In the genomic region with DNA sequence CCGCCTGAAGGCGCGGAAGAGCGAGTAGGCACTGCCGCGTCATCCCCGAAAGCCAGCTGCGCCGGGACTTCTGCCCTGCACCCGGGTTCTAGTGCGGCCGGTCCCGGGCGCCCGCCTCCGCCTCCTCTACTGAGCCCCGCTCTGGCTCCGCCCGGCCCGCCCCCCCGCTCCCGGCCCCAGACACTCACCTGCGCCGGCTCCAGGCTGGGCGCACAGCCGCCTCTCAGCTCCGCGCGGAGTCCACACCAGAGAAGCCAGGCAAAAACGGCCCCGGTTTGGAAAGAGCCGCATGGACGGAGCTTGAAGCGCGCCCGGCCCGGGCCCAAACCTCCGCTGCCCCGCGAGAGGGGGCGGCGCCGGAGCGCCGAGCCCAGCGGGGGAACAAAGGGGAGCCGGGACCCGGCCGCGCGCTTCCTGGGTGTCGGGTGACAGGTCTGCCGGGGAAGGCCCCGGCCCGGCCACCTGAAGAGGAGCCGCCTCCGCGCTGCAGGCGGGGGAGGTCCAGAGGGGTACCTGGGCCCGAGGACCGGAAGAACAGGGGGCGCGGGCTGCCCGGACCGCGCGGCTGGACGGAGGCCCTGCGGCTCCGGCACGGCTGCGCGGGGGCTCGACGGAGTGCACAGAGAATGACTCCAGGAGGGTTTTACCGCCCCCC, we compare ENCODE assay signal across 8 cellular contexts.
A peak's percentile ranks its signal among the peaks of the same experiment; 100 is the strongest.
DNase-seq lines count a peak whose midpoint lies in the region; ATAC-seq, FAIRE-seq and TF ChIP-seq lines count a peak whose summit lies in the region.

No MANE protein-coding gene starts in this region.

- peak overlapping the region; percentile 10 for H3K4me3 Mint-ChIP-seq in activated naive CD8-positive, alpha-beta T cell treated with anti-CD3 and anti-CD28 coated beads, Interleukin-2, amount 10 ng/mL, durations not matched to agents 7 days and 5 days

- WGBS in HepG2 (ENCODE audit: low lambda C conversion rate) = 1% methylated on average over 15 of the region's 76 CpGs
- WGBS in thyroid gland, 2 donors = 0 to 1% methylated on average over 15 to 28 of the region's 76 CpGs

- peaks cover 26% of the 10 kb centered on the region for H3K4me1 Mint-ChIP-seq in activated naive CD8-positive, alpha-beta T cell treated with anti-CD3 and anti-CD28 coated beads, Interleukin-2, amount 10 ng/mL, durations not matched to agents 7 days and 5 days

- peaks cover 8% of the 10 kb centered on the region; the same call in 1 of the 2 replicates for H4K20me1 ChIP-seq in HepG2 (ENCODE audit: insufficient read depth, low read length)

- peaks cover 65% of the 10 kb centered on the region for H3K27me3 Mint-ChIP-seq in activated naive CD8-positive, alpha-beta T cell treated with anti-CD3 and anti-CD28 coated beads, Interleukin-2, amount 10 ng/mL, durations not matched to agents 7 days and 5 days

- TF ChIP-seq CTCF in HepG2 (CRISPR knock-in tag; IDR thresholded peaks at IDR 0.05) (no peak), thyroid gland (IDR thresholded peaks at IDR 0.05) (no peak), D721Med (IDR thresholded peaks at IDR 0.05; ENCODE audit: insufficient read depth, missing control alignments) (no peak)

- peak overlapping the region; percentile 91 for H3K4me2 ChIP-seq in HepG2 (ENCODE audit: low read depth, low read length)

- H3K4me3 ChIP-seq in HepG2 (replicated peaks in 1 of 3; ENCODE audit: insufficient read depth in 1 of 3, low read depth in 2 of 3, low read length in 3 of 3) (peak overlapping the region; percentile 75 to 83 (median 82)), thyroid gland (replicated peaks in 1 of 3) (peak overlapping the region; percentile 39 to 62 (median 49))

- no peaks in the 10 kb centered on the region for H3K36me3 Mint-ChIP-seq in activated naive CD8-positive, alpha-beta T cell treated with anti-CD3 and anti-CD28 coated beads, Interleukin-2, amount 10 ng/mL, durations not matched to agents 7 days and 5 days

- peak overlapping the region; percentile 46 for H3K9ac ChIP-seq in HepG2 (ENCODE audit: insufficient read depth, low read depth, low read length)

- H2AFZ ChIP-seq in HepG2 (ENCODE audit: low read length) = no peak overlapping the region

- H3K9me3 ChIP-seq in HepG2 (ENCODE audit: low read length) (no peaks in the 10 kb centered on the region), thyroid gland (no peaks in the 10 kb centered on the region)

- H3K4me1 ChIP-seq in HepG2 (ENCODE audit: insufficient read depth, low read length) = peaks cover 10% of the 10 kb centered on the region
- peaks cover 20 to 35% of the 10 kb centered on the region in 2 donors for H3K4me1 ChIP-seq in thyroid gland

- no peak overlapping the region for H3K27ac ChIP-seq in HepG2 (ENCODE audit: extremely low read length, insufficient read depth, low read length)
- H3K27ac ChIP-seq in thyroid gland = peak overlapping the region in 1 of 3 donors; percentile 48

- BruUV-seq in HepG2 (replicated peaks; lab: Mats Ljungman, UMichigan) = no TSS peak

- H3K9me3 Mint-ChIP-seq in activated naive CD8-positive, alpha-beta T cell treated with anti-CD3 and anti-CD28 coated beads, Interleukin-2, amount 10 ng/mL, durations not matched to agents 7 days and 5 days = no peaks in the 10 kb centered on the region

- DNase-seq in DMS 273 treated with DMSO at 0.1 percent for 48 hours (lab: John Stamatoyannopoulos, UW) (peak; percentile 43), NCI-H2171 (lab: John Stamatoyannopoulos, UW) (peak; percentile 76), HepG2 (ENCODE audit: low spot score) (peak; percentile 61), thyroid gland (peak in 1 of 2 donors; percentile 80), sciatic nerve (ENCODE audit: low spot score) (no peak), D721Med (ENCODE audit: insufficient read length, low spot score) (no peak)
- DNase-seq in activated naive CD8-positive, alpha-beta T cell treated with anti-CD3 and anti-CD28 coated beads, Interleukin-2, amount 10 ng/mL, durations not matched to agents 7 days and 5 days = peak; percentile 60

- no peaks in the 10 kb centered on the region for H3K79me2 ChIP-seq in HepG2 (ENCODE audit: insufficient read depth, low read length)

- peak; percentile 38 for ATAC-seq in GM21529 (IDR thresholded peaks at IDR 0.05; ENCODE audit: unreplicated experiment)
- ATAC-seq in activated naive CD8-positive, alpha-beta T cell treated with anti-CD3 and anti-CD28 coated beads, Interleukin-2, amount 10 ng/mL, durations not matched to agents 7 days and 5 days (ENCODE audit: low read depth) = peak; percentile 52
- ATAC-seq in HepG2 = peak; percentile 70
- no peak for ATAC-seq in sciatic nerve

- in situ Hi-C loops in HepG2 (cut with HindIII; ENCODE audit: extremely low pct_ligation_motif_present, low pct_unique_long_range_greater_than_20kb) = no loop called here

- no peak for TF ChIP-seq EP300 in HepG2 (IDR thresholded peaks at IDR 0.05; ENCODE audit: low read depth in 2 of 2, low read length in 2 of 2)
- no peak for TF ChIP-seq EP300 in HepG2 (CRISPR knock-in tag; IDR thresholded peaks at IDR 0.05; ENCODE audit: borderline replicate concordance)

- TF ChIP-seq POLR2A in HepG2 (IDR thresholded peaks at IDR 0.05; ENCODE audit: insufficient read depth in 1 of 2, low read depth in 2 of 2, low read length in 2 of 2) = peak in 1 of 2 experiments; percentile 59; a peak in 2 of 4 replicates
- peak in 1 of 2 donors; percentile 72 for TF ChIP-seq POLR2A in thyroid gland (IDR thresholded peaks at IDR 0.05)

- CTCF ChIA-PET in HepG2 (lab: Yijun Ruan, JAX; ENCODE audit: low intra/inter-chr PET ratio, low total read pairs) = no interaction called here

- H3K27me3 ChIP-seq in HepG2 (ENCODE audit: control insufficient read depth in 1 of 2, insufficient read depth in 2 of 2, low read length in 2 of 2) = peaks cover 10 to 34% of the 10 kb centered on the region in 2 experiments
- H3K27me3 ChIP-seq in thyroid gland = peaks cover 29% of the 10 kb centered on the region

- POLR2A ChIA-PET in activated naive CD8-positive, alpha-beta T cell treated with anti-CD3 and anti-CD28 coated beads, Interleukin-2, amount 10 ng/mL, durations not matched to agents 7 days and 5 days (lab: Charles Lee) = no interaction called here
- POLR2A ChIA-PET in HepG2 (lab: Yijun Ruan, JAX) = interaction anchor here (0.7 kb wide), 1 partner anchor 169 kb away, joined by 3 read pairs; no protein-coding TSS in a partner anchor

- FAIRE-seq in HepG2 (lab: Jason Lieb, UNC) (no peak), D721Med (lab: Jason Lieb, UNC) (no peak)

- intact Hi-C loops in HepG2 (cut with micrococcal nuclease; ENCODE audit: unreplicated experiment) (loop anchor here (2.0 kb wide), 1 partner anchor 45 kb away; no protein-coding TSS in a partner anchor), thyroid gland (cut with DNase I) (no loop called here), sciatic nerve (cut with DNase I) (no loop called here)

- H3K27ac Mint-ChIP-seq in activated naive CD8-positive, alpha-beta T cell treated with anti-CD3 and anti-CD28 coated beads, Interleukin-2, amount 10 ng/mL, durations not matched to agents 7 days and 5 days = no peak overlapping the region

- H3K36me3 ChIP-seq in HepG2 (replicated peaks in 1 of 2; ENCODE audit: control insufficient read depth in 1 of 2, insufficient read depth in 2 of 2, low read length in 2 of 2) (no peaks in the 10 kb centered on the region), thyroid gland (no peaks in the 10 kb centered on the region)

- no peak for TF ChIP-seq RAD21 in HepG2 (CRISPR knock-in tag; IDR thresholded peaks at IDR 0.05)

TF ChIP-seq in HepG2, 621 proteins besides CTCF, POLR2A, EP300 and RAD21 (continues in another document):
- TF ChIP-seq ZNF780A (CRISPR knock-in tag; IDR thresholded peaks at IDR 0.05) = no peak
- TF ChIP-seq KLF13 (CRISPR knock-in tag; IDR thresholded peaks at IDR 0.05) = no peak
- TF ChIP-seq HDAC1 (CRISPR knock-in tag; IDR thresholded peaks at IDR 0.05) = peak; percentile 10; the same call in 1 of the 2 replicates
- peak; percentile 72 for TF ChIP-seq ZFX (CRISPR knock-in tag; IDR thresholded peaks at IDR 0.05; ENCODE audit: low read depth)
- TF ChIP-seq, protein P1, sequence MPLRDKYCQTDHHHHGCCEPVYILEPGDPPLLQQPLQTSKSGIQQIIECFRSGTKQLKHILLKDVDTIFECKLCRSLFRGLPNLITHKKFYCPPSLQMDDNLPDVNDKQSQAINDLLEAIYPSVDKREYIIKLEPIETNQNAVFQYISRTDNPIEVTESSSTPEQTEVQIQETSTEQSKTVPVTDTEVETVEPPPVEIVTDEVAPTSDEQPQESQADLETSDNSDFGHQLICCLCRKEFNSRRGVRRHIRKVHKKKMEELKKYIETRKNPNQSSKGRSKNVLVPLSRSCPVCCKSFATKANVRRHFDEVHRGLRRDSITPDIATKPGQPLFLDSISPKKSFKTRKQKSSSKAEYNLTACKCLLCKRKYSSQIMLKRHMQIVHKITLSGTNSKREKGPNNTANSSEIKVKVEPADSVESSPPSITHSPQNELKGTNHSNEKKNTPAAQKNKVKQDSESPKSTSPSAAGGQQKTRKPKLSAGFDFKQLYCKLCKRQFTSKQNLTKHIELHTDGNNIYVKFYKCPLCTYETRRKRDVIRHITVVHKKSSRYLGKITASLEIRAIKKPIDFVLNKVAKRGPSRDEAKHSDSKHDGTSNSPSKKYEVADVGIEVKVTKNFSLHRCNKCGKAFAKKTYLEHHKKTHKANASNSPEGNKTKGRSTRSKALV (CRISPR knock-in tag; IDR thresholded peaks at IDR 0.05) = peak; percentile 73
- TF ChIP-seq, protein P2, sequence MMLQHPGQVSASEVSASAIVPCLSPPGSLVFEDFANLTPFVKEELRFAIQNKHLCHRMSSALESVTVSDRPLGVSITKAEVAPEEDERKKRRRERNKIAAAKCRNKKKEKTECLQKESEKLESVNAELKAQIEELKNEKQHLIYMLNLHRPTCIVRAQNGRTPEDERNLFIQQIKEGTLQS (CRISPR knock-in tag; IDR thresholded peaks at IDR 0.05) = no peak
- TF ChIP-seq KLF9 (CRISPR knock-in tag; IDR thresholded peaks at IDR 0.05; ENCODE audit: low read depth) = no peak
- TF ChIP-seq GATAD1 (CRISPR knock-in tag; IDR thresholded peaks at IDR 0.05) = no peak
- TF ChIP-seq EEA1 (CRISPR knock-in tag; IDR thresholded peaks at IDR 0.05; ENCODE audit: borderline replicate concordance) = 0 out of 2 replicates have a peak, but pooled peaks have one; percentile 45
- TF ChIP-seq ZNF12 (CRISPR knock-in tag; IDR thresholded peaks at IDR 0.05) = no peak
- peak; percentile 70 for TF ChIP-seq RBFOX2 (IDR thresholded peaks at IDR 0.05; ENCODE audit: low read depth, low read length)

Comparison
In these comparisons a context has a peak if more than half of its experiments do, and no peak if none do; other contexts are left out.
1. DNase-seq: peak in DMS 273 treated with DMSO at 0.1 percent for 48 hours (single experiment), NCI-H2171 (single experiment), activated naive CD8-positive, alpha-beta T cell treated with anti-CD3 and anti-CD28 coated beads, Interleukin-2, amount 10 ng/mL, durations not matched to agents 7 days and 5 days (single experiment) and HepG2 (single experiment); none in sciatic nerve (single experiment) and D721Med (single experiment).